Comparison of ENCODE assay signal across 18 cellular contexts in genomic region chr1:209945377-209945776, GRCh38. TPM values are rescaled to one million over a fixed set of nuclear protein-coding genes. Genes with fewer than 3 reads are reported as not detected.
DNase-seq lines count a peak whose midpoint lies in the region; ATAC-seq and TF ChIP-seq lines count a peak whose summit lies in the region.
"Had no signal": no experiment of that assay in that cellular context is flagged by ENCODE, and none has a peak within 500 bp of the region (broad histone marks: within the 10 kb centered on the region; RNA-seq: fewer than 3 reads in every experiment).

No MANE protein-coding gene starts in this region.

- no peak overlapping the region for H3K27ac ChIP-seq in HEK293 (ENCODE audit: extremely low read depth, low read depth, low read length)
- H3K27ac ChIP-seq: 22Rv1; A549; BLaER1 treated with 17β-estradiol and CSF1 and Interleukin-3, amounts not matched to agents 10 nM and 100 nM; C4-2B had no signal

- H3K4me1 Mint-ChIP-seq in activated CD8-positive, alpha-beta T cell treated with anti-CD3 and anti-CD28 coated beads, Interleukin-2, amount 10 ng/mL, durations not matched to agents 7 days and 5 days (ENCODE audit: low read depth): no peaks in the 10 kb centered on the region
- H3K4me1 Mint-ChIP-seq: B cell had no signal

- POLR2A ChIA-PET in HEK293 (lab: Yijun Ruan, JAX): no interaction called here
- POLR2A ChIA-PET in activated CD8-positive, alpha-beta T cell treated with anti-CD3 and anti-CD28 coated beads, Interleukin-2, amount 10 ng/mL, durations not matched to agents 7 days and 5 days (lab: Charles Lee): no interaction called here

- ATAC-seq in activated CD8-positive, alpha-beta T cell treated with anti-CD3 and anti-CD28 coated beads, Interleukin-2, amount 10 ng/mL, durations not matched to agents 7 days and 5 days: no peak
- ATAC-seq: A549; CD8-positive, alpha-beta T cell; GM12878 had no signal

- peaks cover 9% of the 10 kb centered on the region for H3K27me3 Mint-ChIP-seq in activated CD8-positive, alpha-beta T cell treated with anti-CD3 and anti-CD28 coated beads, Interleukin-2, amount 10 ng/mL, durations not matched to agents 7 days and 5 days (ENCODE audit: low read depth)

- no peaks in the 10 kb centered on the region for H3K9me3 ChIP-seq in HEK293 (ENCODE audit: control insufficient read depth, insufficient read depth, low read depth, low read length)
- H3K9me3 ChIP-seq: A549; BLaER1 treated with 17β-estradiol and CSF1 and Interleukin-3, amounts not matched to agents 10 nM and 100 nM; Caco-2 had no signal

- H3K4me3 ChIP-seq in HEK293 (ENCODE audit: low read depth, low read length): no peak overlapping the region
- H3K4me3 ChIP-seq: A549; BLaER1 treated with 17β-estradiol and CSF1 and Interleukin-3, amounts not matched to agents 10 nM and 100 nM; GM12878 had no signal

- H3K4me3 Mint-ChIP-seq in activated CD8-positive, alpha-beta T cell treated with anti-CD3 and anti-CD28 coated beads, Interleukin-2, amount 10 ng/mL, durations not matched to agents 7 days and 5 days: no peak overlapping the region
- H3K4me3 Mint-ChIP-seq: B cell; CD4-positive, alpha-beta T cell; CD8-positive, alpha-beta T cell had no signal

- no peak for TF ChIP-seq CTCF in HEK293 (tag by site-specific recombination; IDR thresholded peaks at IDR 0.05)

- no peaks in the 10 kb centered on the region for H3K4me1 ChIP-seq in HEK293 (ENCODE audit: control insufficient read depth, insufficient read depth, low read length)
- H3K4me1 ChIP-seq: A549; BLaER1 treated with 17β-estradiol and CSF1 and Interleukin-3, amounts not matched to agents 10 nM and 100 nM; Caco-2 had no signal

- H3K9me3 Mint-ChIP-seq in activated CD8-positive, alpha-beta T cell treated with anti-CD3 and anti-CD28 coated beads, Interleukin-2, amount 10 ng/mL, durations not matched to agents 7 days and 5 days (ENCODE audit: insufficient read depth): no peaks in the 10 kb centered on the region
- H3K9me3 Mint-ChIP-seq: CD4-positive, alpha-beta T cell; CD8-positive, alpha-beta T cell had no signal

- no peaks in the 10 kb centered on the region for H3K36me3 Mint-ChIP-seq in activated CD8-positive, alpha-beta T cell treated with anti-CD3 and anti-CD28 coated beads, Interleukin-2, amount 10 ng/mL, durations not matched to agents 7 days and 5 days (ENCODE audit: low read depth)
- H3K36me3 Mint-ChIP-seq: CD8-positive, alpha-beta T cell had no signal

- no peaks in the 10 kb centered on the region for H3K36me3 ChIP-seq in HEK293 (ENCODE audit: control insufficient read depth in 2 of 2, insufficient read depth in 1 of 2, low read length in 2 of 2)
- H3K36me3 ChIP-seq: BLaER1 treated with 17β-estradiol and CSF1 and Interleukin-3, amounts not matched to agents 10 nM and 100 nM had no signal

- no peak overlapping the region for H3K27ac Mint-ChIP-seq in activated CD8-positive, alpha-beta T cell treated with anti-CD3 and anti-CD28 coated beads, Interleukin-2, amount 10 ng/mL, durations not matched to agents 7 days and 5 days
- H3K27ac Mint-ChIP-seq: B cell; CD4-positive, alpha-beta T cell; CD8-positive, alpha-beta T cell had no signal

- peak; percentile 33 for DNase-seq in NCI-H82 (lab: John Stamatoyannopoulos, UW)
- DNase-seq in NCI-H82 treated with DMSO at 0.1 percent for 48 hours (lab: John Stamatoyannopoulos, UW; ENCODE audit: unreplicated experiment): no peak
- DNase-seq in activated CD4-positive, CD25-positive, alpha-beta regulatory T cell (lab: John Stamatoyannopoulos, UW): no peak
- no peak for DNase-seq in activated CD8-positive, alpha-beta T cell treated with anti-CD3 and anti-CD28 coated beads, Interleukin-2, amount 10 ng/mL, durations not matched to agents 7 days and 5 days
- DNase-seq: AML-193; Caco-2; Calu3; CD4-positive, alpha-beta T cell; CD8-positive, alpha-beta T cell; DMS79 treated with DMSO at 0.1 percent for 48 hours; GDM1 had no signal

- CTCF ChIA-PET in HEK293 (lab: Yijun Ruan, JAX): interaction anchor here (0.9 to 1.8 kb wide), 2 partner anchors 46 to 117 kb away, joined by 3 to 5 read pairs; no protein-coding TSS in a partner anchor
- CTCF ChIA-PET in activated CD8-positive, alpha-beta T cell treated with anti-CD3 and anti-CD28 coated beads, Interleukin-2, amount 10 ng/mL, durations not matched to agents 7 days and 5 days (lab: Charles Lee): interaction anchor here (1.2 kb wide), 1 partner anchor 118 kb away, joined by 3 read pairs; the partner anchor contains the start of gene UTP25

TF ChIP-seq in HEK293, 187 proteins besides CTCF, POLR2A, EP300 and RAD21:
- TF ChIP-seq ZNF664 (tag by site-specific recombination; IDR thresholded peaks at IDR 0.05): peak; percentile 91
- TF ChIP-seq KLF1 (tag by site-specific recombination; IDR thresholded peaks at IDR 0.05): no peak

RNA-seq across cellular contexts. Expression of gene SYT14, which starts 7.4 kb away (rescaled TPM):
- not detected for total RNA-seq in activated CD8-positive, alpha-beta T cell treated with anti-CD3 and anti-CD28 coated beads, Interleukin-2, amount 10 ng/mL, durations not matched to agents 7 days and 5 days
- total RNA-seq: B cell; CD4-positive, alpha-beta T cell; CD8-positive, alpha-beta T cell; GM12878 had no signal
